ENCODE assay signal across 19 cellular contexts in genomic region chr13:20195846-20196245, GRCh38. TPM values are rescaled to one million over a fixed set of nuclear protein-coding genes. Genes with fewer than 3 reads are reported as not detected.
DNase-seq lines count a peak whose midpoint lies in the region; ATAC-seq and TF ChIP-seq lines count a peak whose summit lies in the region.
"Had no signal": no experiment of that assay in that cellular context is flagged by ENCODE, and none has a peak within 500 bp of the region (broad histone marks: within the 10 kb centered on the region; RNA-seq: fewer than 3 reads in every experiment).

No MANE protein-coding gene starts in this region.

- POLR2A ChIA-PET in MCF 10A (lab: Yijun Ruan, JAX): interaction anchor here (0.6 to 0.8 kb wide), 2 partner anchors 138 to 626 kb away, joined by 3 to 5 read pairs; no protein-coding TSS in a partner anchor

- H3K4me3 Mint-ChIP-seq in MCF 10A (ENCODE audit: unreplicated experiment): no peak overlapping the region
- H3K4me3 Mint-ChIP-seq: IgD-negative memory B cell had no signal

- no peaks in the 10 kb centered on the region for H3K27me3 Mint-ChIP-seq in MCF 10A (ENCODE audit: insufficient read depth, unreplicated experiment)

- 77% methylated on average over 8 of the region's 8 CpGs for WGBS in esophagus muscularis mucosa

- DNase-seq in MCF 10A (ENCODE audit: unreplicated experiment) (peak; percentile 37), breast epithelium (ENCODE audit: low spot score in 2 of 2) (no peak), coronary artery (ENCODE audit: low spot score) (peak; percentile 8), esophagus muscularis mucosa (ENCODE audit: extremely low spot score) (peak; percentile 83), HT-29 (ENCODE audit: low spot score) (no peak), GM03348 (ENCODE audit: low spot score) (no peak)
- DNase-seq: 8988T; CD4-positive, alpha-beta memory T cell; DMS153; DMS79; GDM1; GM23248; HCEC 1CT had no signal

- H3K27me3 ChIP-seq in breast epithelium (peaks cover 9 to 54% of the 10 kb centered on the region in 2 donors), esophagus muscularis mucosa (peaks cover 3 to 63% (median 35%) of the 10 kb centered on the region in 4 donors)

- H3K4me1 ChIP-seq in breast epithelium (peaks cover 9 to 10% of the 10 kb centered on the region in 2 donors), esophagus muscularis mucosa (peaks cover 20 to 29% (median 27%) of the 10 kb centered on the region in 4 donors)

- TF ChIP-seq CTCF in MCF 10A (IDR thresholded peaks at IDR 0.05; ENCODE audit: unreplicated experiment): no peak
- no peak for TF ChIP-seq CTCF in breast epithelium (IDR thresholded peaks at IDR 0.05)
- TF ChIP-seq CTCF in coronary artery (IDR thresholded peaks at IDR 0.05): no peak
- no peak for TF ChIP-seq CTCF in esophagus muscularis mucosa (IDR thresholded peaks at IDR 0.05)

- no peaks in the 10 kb centered on the region for H3K9me3 Mint-ChIP-seq in MCF 10A (ENCODE audit: unreplicated experiment)

- H3K36me3 ChIP-seq in breast epithelium: no peaks in the 10 kb centered on the region
- no peaks in the 10 kb centered on the region for H3K36me3 ChIP-seq in esophagus muscularis mucosa
- H3K36me3 ChIP-seq: BLaER1 had no signal

- H3K4me3 ChIP-seq in breast epithelium (no peak overlapping the region), coronary artery (no peak overlapping the region), esophagus muscularis mucosa (no peak overlapping the region)
- H3K4me3 ChIP-seq: BLaER1, GM23248 had no signal

- TF ChIP-seq EP300 in esophagus muscularis mucosa (IDR thresholded peaks at IDR 0.05): no peak

- intact Hi-C loops in MCF 10A (cut with micrococcal nuclease): loop anchor here (2.0 to 5.0 kb wide), 5 partner anchors 159 to 731 kb away; partner anchors contain the start of gene IL17D
- intact Hi-C loops in breast epithelium (cut with DNase I; ENCODE audit: low total_unique reads): no loop called here
- intact Hi-C loops in esophagus muscularis mucosa (cut with DNase I): no loop called here

- H3K36me3 Mint-ChIP-seq in MCF 10A (ENCODE audit: insufficient read depth, unreplicated experiment): no peaks in the 10 kb centered on the region
- H3K36me3 Mint-ChIP-seq: CD4-positive, alpha-beta memory T cell had no signal

- BruUV-seq in MCF 10A (replicated peaks; lab: Mats Ljungman, UMichigan): no TSS peak

- H3K9me3 ChIP-seq in breast epithelium (no peaks in the 10 kb centered on the region), esophagus muscularis mucosa (no peaks in the 10 kb centered on the region)
- H3K9me3 ChIP-seq: BLaER1 had no signal

- no peak overlapping the region for H3K27ac Mint-ChIP-seq in MCF 10A (ENCODE audit: low read depth, unreplicated experiment)
- H3K27ac Mint-ChIP-seq: CD4-positive, alpha-beta memory T cell; IgD-negative memory B cell had no signal

- TF ChIP-seq POLR2A in breast epithelium (IDR thresholded peaks at IDR 0.05) (no peak), esophagus muscularis mucosa (IDR thresholded peaks at IDR 0.05; ENCODE audit: low read depth) (no peak)

- CTCF ChIA-PET in MCF 10A (lab: Yijun Ruan, JAX): interaction anchor here (0.7 to 2.4 kb wide), 8 partner anchors 9 to 298 kb away, joined by 3 to 21 read pairs (median 6); no protein-coding TSS in a partner anchor

- ATAC-seq in GM18502 (IDR thresholded peaks at IDR 0.05; ENCODE audit: poor library complexity, unreplicated experiment): no peak
- ATAC-seq: HepG2 had no signal

- H3K27ac ChIP-seq in breast epithelium (no peak overlapping the region), coronary artery (no peak overlapping the region), esophagus muscularis mucosa (replicated peaks in 1 of 4) (no peak overlapping the region)
- H3K27ac ChIP-seq: BLaER1, GM23248 had no signal

- H3K4me1 Mint-ChIP-seq in MCF 10A (ENCODE audit: insufficient read depth, unreplicated experiment): peaks cover 33% of the 10 kb centered on the region

RNA-seq across cellular contexts. Expression of gene GJB2, which starts 3.1 kb away (rescaled TPM):
- total RNA-seq in MCF 10A (2022): 12.9 and 15.5 TPM in 2 replicates
- total RNA-seq in breast epithelium: under 1 TPM in 2 of 3 donors, not detected in 1; 0.66 to 0.88 TPM
- total RNA-seq in esophagus muscularis mucosa: under 1 TPM in 2 of 4 donors, not detected in 2; 0.50 to 0.75 TPM
- 41.9 and 50.1 TPM in 2 replicates for total RNA-seq in HT-29 (2014; rRNA removed; shearing (Covaris generic))
- total RNA-seq: A673; CD4-positive, alpha-beta memory T cell had no signal

RNA-seq across cellular contexts. Expression of gene GJA3, which starts 35.0 kb away (rescaled TPM):
- 3.0 and 4.7 TPM in 2 replicates for total RNA-seq in MCF 10A (2022)
- total RNA-seq in breast epithelium: under 1 TPM in 1 of 3 donors, not detected in 2; 0.29 TPM
- total RNA-seq in esophagus muscularis mucosa: not detected
- 0.29 and 0.43 TPM in 2 replicates for total RNA-seq in HT-29 (2014; rRNA removed; shearing (Covaris generic))

RNA-seq across cellular contexts. Expression of gene GJB6, which starts 36.3 kb away (rescaled TPM):
- not detected in 2 replicates for total RNA-seq in MCF 10A (2022)
- total RNA-seq in breast epithelium: not detected
- not detected for total RNA-seq in esophagus muscularis mucosa
- total RNA-seq in HT-29 (2014; rRNA removed; shearing (Covaris generic)): 0.99 and 1.9 TPM in 2 replicates
- total RNA-seq: A673, Daoy, GM23248, HepG2 had no signal

Comparison
In these comparisons a context has a peak if more than half of its experiments do, and no peak if none do; other contexts are left out.
1. DNase-seq: peak in MCF 10A (single experiment), coronary artery (single experiment) and esophagus muscularis mucosa (single experiment); none in breast epithelium (0 of 2), HT-29 (single experiment) and GM03348 (single experiment).